29 cellular contexts compared by ENCODE assay signal in genomic region chr2:212640428-212640827, GRCh38.
DNase-seq lines count a peak whose midpoint lies in the region; ATAC-seq, FAIRE-seq and TF ChIP-seq lines count a peak whose summit lies in the region.
"Had no signal": no experiment of that assay in that cellular context is flagged by ENCODE, and none has a peak within 500 bp of the region (broad histone marks: within the 10 kb centered on the region; RNA-seq: fewer than 3 reads in every experiment).

No MANE protein-coding gene starts in this region.

- no peaks in the 10 kb centered on the region for H3K36me3 Mint-ChIP-seq in type B pancreatic cell
- H3K36me3 Mint-ChIP-seq: activated naive CD4-positive, alpha-beta T cell treated with anti-CD3 and anti-CD28 coated beads, Interleukin-2, amount 50 U/mL, for 24 hours; mesothelial cell of epicardium; naive B cell had no signal

- no peak for FAIRE-seq in HepG2 (lab: Jason Lieb, UNC)
- FAIRE-seq in K562 (lab: Jason Lieb, UNC) = no peak
- FAIRE-seq: endothelial cell of umbilical vein, islet of Langerhans had no signal

- no peaks in the 10 kb centered on the region for H3K27me3 ChIP-seq in HepG2 (ENCODE audit: control insufficient read depth in 1 of 2, insufficient read depth in 2 of 2, low read length in 2 of 2)
- no peaks in the 10 kb centered on the region for H3K27me3 ChIP-seq in right lobe of liver
- no peaks in the 10 kb centered on the region for H3K27me3 ChIP-seq in K562 (ENCODE audit: control insufficient read depth in 2 of 2, insufficient read depth in 2 of 2, low read length in 2 of 2)
- no peaks in the 10 kb centered on the region for H3K27me3 ChIP-seq in kidney epithelial cell (ENCODE audit: control insufficient read depth, insufficient read depth, low read length)
- H3K27me3 ChIP-seq: Peyer's patch, sigmoid colon had no signal

- H3K79me2 ChIP-seq in HepG2 (ENCODE audit: insufficient read depth, low read length) (no peaks in the 10 kb centered on the region), K562 (ENCODE audit: control insufficient read depth, insufficient read depth, low read length) (no peaks in the 10 kb centered on the region)

- H3K36me3 ChIP-seq in HepG2 (replicated peaks in 1 of 2; ENCODE audit: control insufficient read depth in 1 of 2, insufficient read depth in 2 of 2, low read length in 2 of 2) = no peaks in the 10 kb centered on the region
- H3K36me3 ChIP-seq in right lobe of liver = no peaks in the 10 kb centered on the region
- no peaks in the 10 kb centered on the region for H3K36me3 ChIP-seq in K562 (ENCODE audit: control insufficient read depth, insufficient read depth, low read length)
- no peaks in the 10 kb centered on the region for H3K36me3 ChIP-seq in kidney epithelial cell (ENCODE audit: control insufficient read depth, insufficient read depth, low read length)
- H3K36me3 ChIP-seq: Peyer's patch, sigmoid colon, tibial artery had no signal

- peak overlapping the region; percentile 35 for H3K4me3 Mint-ChIP-seq in type B pancreatic cell
- H3K4me3 Mint-ChIP-seq: activated naive CD4-positive, alpha-beta T cell treated with anti-CD3 and anti-CD28 coated beads, Interleukin-2, amount 50 U/mL, for 24 hours; activated T-helper 17 cell treated with anti-CD3 and anti-CD28 coated beads, Interleukin-2, amount 50 U/mL, for 72 hours; CD4-positive, alpha-beta T cell; mesothelial cell of epicardium; naive B cell had no signal

- TF ChIP-seq POLR2A in HepG2 (IDR thresholded peaks at IDR 0.05; ENCODE audit: insufficient read depth in 1 of 2, low read depth in 2 of 2, low read length in 2 of 2) (no peak), right lobe of liver (IDR thresholded peaks at IDR 0.05) (no peak), K562 (conservative IDR thresholded peaks at IDR 0.05) (no peak)

- BruUV-seq in HepG2 (replicated peaks; lab: Mats Ljungman, UMichigan) (no TSS peak), K562 (replicated peaks; lab: Mats Ljungman, UMichigan) (no TSS peak)

- no peak for TF ChIP-seq RAD21 in HepG2 (CRISPR knock-in tag; IDR thresholded peaks at IDR 0.05)
- TF ChIP-seq RAD21 in K562 (CRISPR knock-in tag; conservative IDR thresholded peaks at IDR 0.05 in 1 of 2, IDR thresholded peaks at IDR 0.05 in 1 of 2) = no peak

- H3K27me3 Mint-ChIP-seq in type B pancreatic cell = no peaks in the 10 kb centered on the region
- H3K27me3 Mint-ChIP-seq: activated naive CD4-positive, alpha-beta T cell treated with anti-CD3 and anti-CD28 coated beads, Interleukin-2, amount 50 U/mL, for 24 hours; activated T-helper 17 cell treated with anti-CD3 and anti-CD28 coated beads, Interleukin-2, amount 50 U/mL, for 72 hours had no signal

- no peaks in the 10 kb centered on the region for H3K4me1 Mint-ChIP-seq in type B pancreatic cell (ENCODE audit: unreplicated experiment)
- H3K4me1 Mint-ChIP-seq: activated naive CD4-positive, alpha-beta T cell treated with anti-CD3 and anti-CD28 coated beads, Interleukin-2, amount 50 U/mL, for 24 hours; activated T-helper 17 cell treated with anti-CD3 and anti-CD28 coated beads, Interleukin-2, amount 50 U/mL, for 72 hours; naive B cell had no signal

- POLR2A ChIA-PET in HepG2 (lab: Yijun Ruan, JAX) = no interaction called here
- POLR2A ChIA-PET in K562 (lab: Yijun Ruan, JAX) = no interaction called here

- H3K9me3 ChIP-seq in HepG2 (ENCODE audit: low read length) (no peaks in the 10 kb centered on the region), right lobe of liver (no peaks in the 10 kb centered on the region), K562 (replicated peaks; ENCODE audit: control insufficient read depth, insufficient read depth, low read depth, low read length) (no peaks in the 10 kb centered on the region)
- H3K9me3 ChIP-seq: Peyer's patch, sigmoid colon, tibial artery had no signal

- H2AFZ ChIP-seq in HepG2 (ENCODE audit: low read length) (no peak overlapping the region), K562 (ENCODE audit: low read depth, low read length) (no peak overlapping the region)

- ATAC-seq in HepG2 = no peak
- ATAC-seq in right lobe of liver = no peak
- no peak for ATAC-seq in K562
- ATAC-seq in HG02623 (IDR thresholded peaks at IDR 0.05; ENCODE audit: unreplicated experiment) = no peak
- ATAC-seq: activated T-helper 17 cell treated with anti-CD3 and anti-CD28 coated beads, Interleukin-2, amount 50 U/mL, for 72 hours had no signal

- TF ChIP-seq CTCF in HepG2 (CRISPR knock-in tag; IDR thresholded peaks at IDR 0.05) = no peak
- no peak for TF ChIP-seq CTCF in right lobe of liver (IDR thresholded peaks at IDR 0.05)
- no peak for TF ChIP-seq CTCF in K562 (IDR thresholded peaks at IDR 0.05 in 2 of 3, conservative IDR thresholded peaks at IDR 0.05 in 1 of 3; ENCODE audit: insufficient read depth in 2 of 3, low read depth in 1 of 3, low read length in 3 of 3)
- TF ChIP-seq CTCF in kidney epithelial cell (IDR thresholded peaks at IDR 0.05; ENCODE audit: insufficient read depth, low read length, poor library complexity, severe bottlenecking) = no peak
- TF ChIP-seq CTCF in type B pancreatic cell (conservative IDR thresholded peaks at IDR 0.05) = no peak

- H3K27ac ChIP-seq in HepG2 (ENCODE audit: extremely low read length, insufficient read depth, low read length) (no peak overlapping the region), right lobe of liver (no peak overlapping the region), K562 (ENCODE audit: extremely low read depth, low read depth, low read length) (no peak overlapping the region)
- H3K27ac ChIP-seq: Peyer's patch, sigmoid colon, tibial artery, VCaP had no signal

- H3K4me2 ChIP-seq in HepG2 (ENCODE audit: low read depth, low read length) (no peak overlapping the region), K562 (ENCODE audit: insufficient read depth, low read length) (no peak overlapping the region)

- H3K4me3 ChIP-seq in HepG2 (replicated peaks in 1 of 3; ENCODE audit: insufficient read depth in 1 of 3, low read depth in 2 of 3, low read length in 3 of 3) (no peak overlapping the region), right lobe of liver (no peak overlapping the region), K562 (no peak overlapping the region), kidney epithelial cell (ENCODE audit: low read depth, low read length) (no peak overlapping the region)
- H3K4me3 ChIP-seq: Peyer's patch, sigmoid colon, tibial artery had no signal

- peaks cover 4% of the 10 kb centered on the region for H3K9me3 Mint-ChIP-seq in type B pancreatic cell
- H3K9me3 Mint-ChIP-seq: activated naive CD4-positive, alpha-beta T cell treated with anti-CD3 and anti-CD28 coated beads, Interleukin-2, amount 50 U/mL, for 24 hours; activated T-helper 17 cell treated with anti-CD3 and anti-CD28 coated beads, Interleukin-2, amount 50 U/mL, for 72 hours; CD4-positive, alpha-beta T cell had no signal

- no peak for TF ChIP-seq EP300 in HepG2 (IDR thresholded peaks at IDR 0.05; ENCODE audit: low read depth in 2 of 2, low read length in 2 of 2)
- TF ChIP-seq EP300 in HepG2 (CRISPR knock-in tag; IDR thresholded peaks at IDR 0.05; ENCODE audit: borderline replicate concordance) = no peak
- TF ChIP-seq EP300 in K562 (IDR thresholded peaks at IDR 0.05; ENCODE audit: low read length) = no peak

- DNase-seq in HepG2 (ENCODE audit: low spot score) = no peak
- DNase-seq in right lobe of liver = no peak
- no peak for DNase-seq in K562 (ENCODE audit: extremely low read depth in 1 of 4, low spot score in 3 of 4)
- DNase-seq in kidney epithelial cell (ENCODE audit: low read depth) = peak; percentile 47
- no peak for DNase-seq in type B pancreatic cell (ENCODE audit: extremely low spot score, unreplicated experiment)
- no peak for DNase-seq in NCI-H187 treated with DMSO at 0.1 percent for 48 hours (lab: John Stamatoyannopoulos, UW)
- no peak for DNase-seq in T1000 (lab: John Stamatoyannopoulos, UW)
- DNase-seq: activated CD4-positive, alpha-beta T cell treated with anti-CD3 and anti-CD28 coated beads for 4 hours; CD4-positive, alpha-beta T cell; DMS 273 treated with DMSO at 0.1 percent for 48 hours; glutamatergic neuron; naive B cell; NCI-H1436; NCI-H2171 treated with DMSO at 0.1 percent for 48 hours; NCI-H524 treated with DMSO at 0.1 percent for 48 hours; Peyer's patch; SHP77 treated with DMSO at 0.1 percent for 48 hours; sigmoid colon; stimulated activated CD4-positive, alpha-beta T cell treated with anti-CD3 and anti-CD28 coated beads, Interleukin-4, amount 100 ng/mL, for 1 hour; SW 1271; T-helper 9 cell; tibial artery had no signal

- H3K4me1 ChIP-seq in HepG2 (ENCODE audit: insufficient read depth, low read length) = no peaks in the 10 kb centered on the region
- no peaks in the 10 kb centered on the region for H3K4me1 ChIP-seq in right lobe of liver
- H3K4me1 ChIP-seq in K562 (replicated peaks in 1 of 2; ENCODE audit: control insufficient read depth in 2 of 2, insufficient read depth in 2 of 2, low read length in 2 of 2) = no peaks in the 10 kb centered on the region
- H3K4me1 ChIP-seq: Peyer's patch, sigmoid colon, tibial artery had no signal

- in situ Hi-C loops in HepG2 (cut with HindIII; ENCODE audit: extremely low pct_ligation_motif_present, low pct_unique_long_range_greater_than_20kb) = no loop called here
- in situ Hi-C loops in K562 (cut with MboI) = no loop called here

- H3K9me1 ChIP-seq in K562 (ENCODE audit: control insufficient read depth, insufficient read depth, low read length) = no peaks in the 10 kb centered on the region

- 4% methylated on average over 1 of the region's 1 CpG for WGBS in HepG2 (ENCODE audit: low lambda C conversion rate)
- 44% methylated on average over 1 of the region's 1 CpG for WGBS in right lobe of liver (ENCODE audit: insufficient coverage, low coverage, low lambda C conversion rate, missing lambda C conversion rate)
- WGBS in K562 (ENCODE audit: insufficient coverage, low coverage, missing lambda C conversion rate) = 0% methylated on average over 1 of the region's 1 CpG

- H3K9ac ChIP-seq in HepG2 (ENCODE audit: insufficient read depth, low read depth, low read length) (no peak overlapping the region), K562 (ENCODE audit: insufficient read depth in 1 of 2, low read depth in 2 of 2, low read length in 2 of 2) (no peak overlapping the region)

- H3K27ac Mint-ChIP-seq in type B pancreatic cell = peak overlapping the region; percentile 91
- H3K27ac Mint-ChIP-seq: activated T-helper 17 cell treated with anti-CD3 and anti-CD28 coated beads, Interleukin-2, amount 50 U/mL, for 72 hours; CD4-positive, alpha-beta T cell; mesothelial cell of epicardium; naive B cell had no signal

- intact Hi-C loops in HepG2 (cut with micrococcal nuclease; ENCODE audit: unreplicated experiment) (no loop called here), right lobe of liver (cut with DNase I) (no loop called here), K562 (cut with micrococcal nuclease) (no loop called here)

- H4K20me1 ChIP-seq in HepG2 (ENCODE audit: insufficient read depth, low read length) (no peaks in the 10 kb centered on the region), K562 (replicated peaks; ENCODE audit: control insufficient read depth, insufficient read depth, low read length) (no peaks in the 10 kb centered on the region)

- CTCF ChIA-PET in HepG2 (lab: Yijun Ruan, JAX; ENCODE audit: low intra/inter-chr PET ratio, low total read pairs) (no interaction called here), K562 (lab: Yijun Ruan, JAX; ENCODE audit: low intra/inter-chr PET ratio) (no interaction called here)

TF ChIP-seq in HepG2, 621 proteins besides CTCF, POLR2A, EP300 and RAD21 (continues in another document):
- peak; percentile 43; the same call in 1 of the 2 replicates for TF ChIP-seq RFX1 (IDR thresholded peaks at IDR 0.05)

Comparison
In these comparisons a context has a peak if more than half of its experiments do, and no peak if none do; other contexts are left out.
1. Of the 241 proteins assayed by ChIP-seq in both HepG2 and K562: peak only in HepG2: none; only in K562: none; in both: RFX1; in neither: 240.